Comparison of ENCODE assay signal across 8 cellular contexts in the genomic region with DNA sequence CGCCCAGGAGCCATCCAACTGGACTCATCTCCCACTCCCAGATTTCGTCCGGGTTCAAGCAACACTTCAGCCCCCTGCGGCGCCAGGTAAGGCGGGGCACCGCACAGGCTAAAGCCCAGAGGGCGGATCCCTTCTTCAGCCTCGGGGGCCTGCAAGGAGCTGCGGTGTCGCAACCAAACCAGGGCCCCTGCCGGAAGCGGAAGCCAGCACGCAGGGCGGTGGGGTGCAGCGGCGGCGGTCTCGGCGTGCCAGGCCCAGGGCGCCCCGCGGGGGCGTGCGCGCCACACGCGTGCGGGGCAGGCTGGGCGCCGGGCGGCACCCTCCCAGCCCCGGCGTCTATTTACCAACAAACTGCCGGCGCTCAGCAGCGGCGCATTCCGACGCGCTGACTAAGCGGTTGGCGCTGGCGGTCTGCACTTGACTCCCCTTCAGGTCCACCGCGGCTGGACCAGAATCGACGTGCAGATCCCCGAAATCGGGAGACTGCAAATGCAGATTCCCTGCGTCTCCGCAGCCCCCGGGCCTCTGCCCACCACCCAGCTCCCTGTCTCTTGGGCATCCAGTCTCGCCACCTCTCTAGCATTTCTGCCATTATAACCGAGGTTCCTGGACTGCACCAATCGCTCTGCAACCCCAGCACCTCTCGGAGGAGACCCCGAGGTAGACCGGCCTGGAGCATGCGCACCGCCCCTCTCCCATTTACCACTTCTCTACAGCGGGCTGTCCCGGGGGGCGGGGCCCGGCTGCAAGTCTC. TPM values are rescaled to one million over a fixed set of nuclear protein-coding genes. Genes with fewer than 3 reads are reported as not detected.
DNase-seq lines count a peak whose midpoint lies in the region; ATAC-seq and TF ChIP-seq lines count a peak whose summit lies in the region.

No MANE protein-coding gene starts in this region.

- H3K4me2 ChIP-seq in mesendoderm (ENCODE audit: low read length), result peak overlapping the region; percentile 94

- peak; percentile 75 for ATAC-seq in CD4-positive, alpha-beta T cell (ENCODE audit: poor library complexity)
- ATAC-seq in GM21825 (IDR thresholded peaks at IDR 0.05; ENCODE audit: unreplicated experiment) (peak; percentile 50), GM21515 (IDR thresholded peaks at IDR 0.05; ENCODE audit: unreplicated experiment) (no peak)

- no peaks in the 10 kb centered on the region for H3K9me3 Mint-ChIP-seq in CD4-positive, alpha-beta T cell
- H3K9me3 Mint-ChIP-seq in dendritic cell treated with granulocyte-macrophage colony-stimulating factor and Interleukin-4, amounts not matched to agents 40 ng/mL and 50 ng/mL, for 4 days, result no peaks in the 10 kb centered on the region

- peak; percentile 40 to 73 (median 56) for DNase-seq in CD4-positive, alpha-beta T cell
- peak; percentile 80 for DNase-seq in NCI-H345 (lab: John Stamatoyannopoulos, UW)
- peak; percentile 49 to 57 for DNase-seq in activated CD4-positive, alpha-beta T cell treated with anti-CD3 and anti-CD28 coated beads for 4 hours
- DNase-seq in mesendoderm, result peak; percentile 93
- peak; percentile 58 to 66 for DNase-seq in stimulated activated CD8-positive, alpha-beta memory T cell treated with anti-CD3 and anti-CD28 coated beads, Interleukin-2, amount 100 ng/mL, for 48 hours (ENCODE audit: low read depth in 2 of 2)

- no peak overlapping the region for H3K18ac ChIP-seq in mesendoderm (ENCODE audit: low read length)

- H3K9me3 ChIP-seq in CD4-positive, alpha-beta T cell (ENCODE audit: control insufficient read depth, low read length), result no peaks in the 10 kb centered on the region

- POLR2A ChIA-PET in CD4-positive, alpha-beta T cell (lab: Charles Lee), result interaction anchor here (1.0 kb wide), 1 partner anchor 28 kb away, joined by 3 read pairs; no protein-coding TSS in a partner anchor

- no peak for TF ChIP-seq CTCF in CD4-positive, alpha-beta T cell (IDR thresholded peaks at IDR 0.05)

- no peaks in the 10 kb centered on the region for H3K36me3 Mint-ChIP-seq in CD4-positive, alpha-beta T cell (ENCODE audit: low read depth)
- no peaks in the 10 kb centered on the region for H3K36me3 Mint-ChIP-seq in dendritic cell treated with granulocyte-macrophage colony-stimulating factor and Interleukin-4, amounts not matched to agents 40 ng/mL and 50 ng/mL, for 4 days (ENCODE audit: low read depth)

- H2BK15ac ChIP-seq in mesendoderm (replicated peaks; ENCODE audit: low read depth), result no peak overlapping the region

- H3K4me3 ChIP-seq in mesendoderm (ENCODE audit: low read length), result peak overlapping the region; percentile 48

- H4K5ac ChIP-seq in mesendoderm (ENCODE audit: low read length), result no peak overlapping the region

- H3K4me3 Mint-ChIP-seq in CD4-positive, alpha-beta T cell, result peak overlapping the region; percentile 89
- peak overlapping the region; percentile 86 for H3K4me3 Mint-ChIP-seq in dendritic cell treated with granulocyte-macrophage colony-stimulating factor and Interleukin-4, amounts not matched to agents 40 ng/mL and 50 ng/mL, for 4 days

- H3K36me3 ChIP-seq in mesendoderm (ENCODE audit: control insufficient read depth, insufficient read depth, low read length), result no peaks in the 10 kb centered on the region

- H3K4me1 ChIP-seq in mesendoderm (ENCODE audit: control insufficient read depth, low read depth, low read length), result no peaks in the 10 kb centered on the region

- H3K4ac ChIP-seq in mesendoderm (ENCODE audit: low read depth, low read length), result no peak overlapping the region

- peaks cover 75% of the 10 kb centered on the region for H3K27me3 ChIP-seq in CD4-positive, alpha-beta T cell (ENCODE audit: control insufficient read depth, insufficient read depth, low read length)
- H3K27me3 ChIP-seq in mesendoderm (ENCODE audit: insufficient read depth, low read length, poor library complexity), result peaks cover 89% of the 10 kb centered on the region

- no peak overlapping the region for H2BK120ac ChIP-seq in mesendoderm (ENCODE audit: low read depth, low read length)

- H3K79me2 ChIP-seq in mesendoderm (ENCODE audit: control insufficient read depth, insufficient read depth, low read length), result no peaks in the 10 kb centered on the region

- no peak overlapping the region for H2AK5ac ChIP-seq in mesendoderm (ENCODE audit: low read length)

- peaks cover 89% of the 10 kb centered on the region for H3K27me3 Mint-ChIP-seq in CD4-positive, alpha-beta T cell
- H3K27me3 Mint-ChIP-seq in dendritic cell treated with granulocyte-macrophage colony-stimulating factor and Interleukin-4, amounts not matched to agents 40 ng/mL and 50 ng/mL, for 4 days, result peaks cover 93% of the 10 kb centered on the region

- no peak overlapping the region for H4K8ac ChIP-seq in mesendoderm (ENCODE audit: low read depth, low read length)

- peak overlapping the region; percentile 25 for H3K27ac Mint-ChIP-seq in CD4-positive, alpha-beta T cell
- H3K27ac Mint-ChIP-seq in dendritic cell treated with granulocyte-macrophage colony-stimulating factor and Interleukin-4, amounts not matched to agents 40 ng/mL and 50 ng/mL, for 4 days, result peak overlapping the region; percentile 81

- CTCF ChIA-PET in CD4-positive, alpha-beta T cell (lab: Charles Lee), result no interaction called here

- H3K56ac ChIP-seq in mesendoderm (ENCODE audit: low read length), result peak overlapping the region; percentile 69

- no peaks in the 10 kb centered on the region for H3K79me1 ChIP-seq in mesendoderm (ENCODE audit: low read length)

- WGBS in mesendoderm (ENCODE audit: extremely low coverage, insufficient coverage, low lambda C conversion rate), result no CpG with 5 or more reads among the region's 65 CpGs

- peak overlapping the region; percentile 80 for H3K23ac ChIP-seq in mesendoderm (ENCODE audit: low read length)

- peaks cover 73% of the 10 kb centered on the region for H3K4me1 Mint-ChIP-seq in CD4-positive, alpha-beta T cell (ENCODE audit: low read depth)
- H3K4me1 Mint-ChIP-seq in dendritic cell treated with granulocyte-macrophage colony-stimulating factor and Interleukin-4, amounts not matched to agents 40 ng/mL and 50 ng/mL, for 4 days (ENCODE audit: low read depth), result peaks cover 93% of the 10 kb centered on the region

- intact Hi-C loops in CD4-positive, alpha-beta T cell (cut with DNase I, micrococcal nuclease), result no loop called here
- intact Hi-C loops in dendritic cell treated with granulocyte-macrophage colony-stimulating factor and Interleukin-4, amounts not matched to agents 40 ng/mL and 50 ng/mL, for 4 days (cut with micrococcal nuclease), result no loop called here

- peak overlapping the region; percentile 69 for H3K9ac ChIP-seq in mesendoderm (ENCODE audit: low read length)

- H3K27ac ChIP-seq in CD4-positive, alpha-beta T cell (ENCODE audit: low read depth, low read length), result no peak overlapping the region
- no peak overlapping the region for H3K27ac ChIP-seq in mesendoderm (ENCODE audit: low read depth, low read length)

- H2BK5ac ChIP-seq in mesendoderm (ENCODE audit: low read length), result no peak overlapping the region

RNA-seq across cellular contexts. Expression of a gene that starts 0.4 kb away (rescaled TPM):
- under 1 TPM; 0.59 to 0.85 TPM for total RNA-seq in CD4-positive, alpha-beta T cell
- 0.55 TPM for polyA plus RNA-seq in mesendoderm (2013, experiment 1 of 2)
- polyA plus RNA-seq in mesendoderm (2013, experiment 2 of 2), result 0.31 TPM

RNA-seq across cellular contexts. Expression of a gene that starts 26.5 kb away (rescaled TPM):
- not detected for total RNA-seq in CD4-positive, alpha-beta T cell
- 0.13 TPM for polyA plus RNA-seq in mesendoderm (2013, experiment 1 of 2)
- 0.06 TPM for polyA plus RNA-seq in mesendoderm (2013, experiment 2 of 2)
